In the genomic region with DNA sequence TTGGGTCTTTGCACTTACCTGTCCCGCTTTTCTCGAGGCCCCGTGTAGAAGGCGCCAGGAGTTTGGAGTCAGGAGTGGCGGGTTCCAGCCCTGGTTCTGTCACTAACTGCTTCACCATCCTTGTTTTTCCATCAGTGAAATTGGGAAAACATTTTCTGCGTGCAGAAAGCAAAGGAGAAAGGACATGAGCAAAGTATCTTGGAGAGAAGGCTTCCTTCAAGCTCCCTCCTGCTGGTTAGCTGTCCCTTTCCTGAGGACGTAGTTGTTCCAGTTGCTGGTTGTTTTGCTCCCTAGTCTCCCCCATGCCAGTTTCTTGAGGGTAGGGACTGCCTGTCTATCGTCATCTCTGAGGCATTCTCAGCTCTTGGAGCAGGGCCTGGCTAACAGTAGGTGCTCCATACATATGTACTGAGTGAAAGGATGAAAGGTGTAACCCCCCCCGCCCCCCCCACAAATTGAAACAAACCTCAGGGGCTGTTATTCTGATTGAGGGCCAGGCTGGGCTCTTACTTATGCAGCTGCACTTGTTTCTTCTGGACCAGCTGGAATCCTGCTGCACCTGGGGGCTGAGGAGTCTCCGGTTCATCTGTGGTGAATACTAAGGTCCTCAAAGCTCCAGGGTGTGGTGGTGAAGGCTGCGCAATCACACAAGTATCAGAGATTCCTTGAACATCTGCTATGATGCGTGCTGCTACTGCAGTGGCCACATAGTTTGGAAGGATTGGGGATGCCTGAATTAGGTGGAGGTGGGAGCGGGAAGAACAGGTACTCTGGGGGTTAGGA, we compare ENCODE assay signal across 1 cellular context.
TF ChIP-seq lines count a peak whose summit lies in the region.

No MANE protein-coding gene starts in this region.

TF ChIP-seq in A549, 52 proteins besides CTCF, POLR2A, EP300 and RAD21:
- TF ChIP-seq BCL3 (IDR thresholded peaks at IDR 0.05) (no peak), KDM5A (IDR thresholded peaks at IDR 0.05) (no peak), ZSCAN20 (CRISPR knock-in tag; IDR thresholded peaks at IDR 0.05) (no peak), CBX8 (IDR thresholded peaks at IDR 0.05) (no peak), ZC3H11A (IDR thresholded peaks at IDR 0.05) (no peak), RARB (CRISPR knock-in tag; IDR thresholded peaks at IDR 0.05) (no peak), RFX5 (IDR thresholded peaks at IDR 0.05) (no peak), JUN (IDR thresholded peaks at IDR 0.05) (no peak), NPAS2 (CRISPR knock-in tag; IDR thresholded peaks at IDR 0.05; ENCODE audit: borderline replicate concordance) (no peak), CEBPB (IDR thresholded peaks at IDR 0.05) (no peak), RCOR1 (IDR thresholded peaks at IDR 0.05; ENCODE audit: low read depth, low read length) (no peak)
